In the genomic region with DNA sequence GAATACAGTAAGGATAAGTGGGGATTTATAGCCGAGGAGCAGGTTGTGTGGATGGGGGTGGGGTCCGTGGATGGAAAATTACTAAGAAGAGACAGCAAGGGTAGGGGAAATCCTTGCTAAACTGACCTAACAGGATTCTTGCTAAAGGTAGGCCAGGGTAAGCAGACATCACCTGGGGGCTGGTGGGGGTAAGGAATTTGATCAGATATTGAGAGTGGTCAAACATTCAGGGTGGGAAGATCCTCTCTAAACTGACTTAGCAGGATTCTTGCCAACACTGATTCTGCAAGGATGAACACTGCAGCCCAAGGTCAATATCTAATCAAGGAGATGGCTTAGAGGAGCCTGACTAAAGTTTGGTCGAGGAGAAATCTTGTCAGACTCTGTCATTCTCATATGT, we compare ENCODE assay signal across 15 cellular contexts.
"Had no signal": no experiment of that assay in that cellular context is flagged by ENCODE, and none has a peak within 500 bp of the region (broad histone marks: within the 10 kb centered on the region; RNA-seq: fewer than 3 reads in every experiment).

No MANE protein-coding gene starts in this region.

- H3K27ac ChIP-seq: left ventricle myocardium inferior, prostate gland, SK-N-MC, stomach, testis had no signal

- H3K27ac Mint-ChIP-seq: activated T-helper 2 cell treated with anti-CD3 and anti-CD28 coated beads, Interferon-gamma antibody, Interleukin-2, Interleukin-4, amounts not matched to agents 10 μg/mL and 5 μg/mL and 100 μg/mL, durations not matched to agents 14 hours and 24 hours and 36 hours had no signal

- FAIRE-seq: endometrium, kidney, small intestine had no signal

- H3K9me3 ChIP-seq: left ventricle myocardium inferior, prostate gland, stomach, testis had no signal

- H3K27me3 ChIP-seq: stomach, testis had no signal

- H3K36me3 ChIP-seq: prostate gland had no signal

- ATAC-seq: esophagus mucosa, right cardiac atrium had no signal

- H3K4me3 ChIP-seq: left ventricle myocardium inferior, prostate gland, SK-N-MC, stomach, testis had no signal

- DNase-seq: activated naive CD4-positive, alpha-beta T cell treated with anti-CD3 and anti-CD28 coated beads, Interleukin-2, amount 50 U/mL, for 16 hours; kidney; left ventricle myocardium inferior; right cardiac atrium; small intestine; stimulated activated CD4-positive, alpha-beta T cell treated with anti-CD3 and anti-CD28 coated beads, Interleukin-4, amount 100 ng/mL, for 4 hours; stimulated activated CD8-positive, alpha-beta memory T cell treated with anti-CD3 and anti-CD28 coated beads, Interleukin-4, amount 100 ng/mL, for 48 hours; stomach; T-helper 1 cell; testis had no signal
